ENCODE assay signal across 14 cellular contexts in the genomic region with DNA sequence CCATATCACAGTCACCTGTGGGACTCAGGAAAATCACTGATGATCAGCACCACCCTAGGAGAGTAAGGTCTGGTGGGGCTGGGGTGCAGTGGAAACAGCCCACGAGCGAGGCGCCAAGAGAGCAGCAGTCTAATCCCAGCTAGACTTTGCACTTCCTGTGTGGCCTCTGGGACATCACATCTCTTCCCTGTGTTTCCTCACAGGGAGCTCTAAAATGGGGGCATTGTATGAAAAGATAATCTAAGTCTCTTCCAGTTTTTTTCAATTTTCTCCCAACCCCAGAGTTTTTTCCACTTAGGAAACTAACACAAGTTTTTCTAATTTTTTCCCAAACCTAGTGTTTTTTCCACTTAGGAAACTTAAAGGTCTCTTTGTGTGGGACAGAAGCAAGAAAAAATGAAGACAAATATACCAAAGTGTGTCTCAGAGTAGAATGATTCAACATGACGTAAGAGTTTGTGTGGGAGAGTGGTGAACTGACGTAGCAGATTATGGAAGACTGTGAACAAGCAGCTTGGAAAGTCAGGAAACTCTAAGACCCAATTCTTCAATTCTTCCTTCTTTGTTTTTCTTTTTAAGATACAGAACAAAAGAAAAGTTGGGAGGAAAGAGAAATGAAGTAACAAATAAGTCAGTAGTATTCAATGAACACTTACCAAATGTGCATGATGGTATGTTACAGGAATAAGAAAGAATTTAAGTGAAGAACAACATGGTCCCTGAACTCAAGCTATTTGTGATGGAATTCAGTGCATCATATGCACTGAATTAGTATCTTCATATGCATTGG. TPM values are rescaled to one million over a fixed set of nuclear protein-coding genes. Genes with fewer than 3 reads are reported as not detected.
A peak's percentile ranks its signal among the peaks of the same experiment; 100 is the strongest.
DNase-seq lines count a peak whose midpoint lies in the region; ATAC-seq, FAIRE-seq and TF ChIP-seq lines count a peak whose summit lies in the region.
"Had no signal": no experiment of that assay in that cellular context is flagged by ENCODE, and none has a peak within 500 bp of the region (broad histone marks: within the 10 kb centered on the region; RNA-seq: fewer than 3 reads in every experiment).

No MANE protein-coding gene starts in this region.

- H3K27me3 ChIP-seq in rectal smooth muscle tissue (ENCODE audit: control insufficient read depth, insufficient read depth, low read length): no peaks in the 10 kb centered on the region
- no peaks in the 10 kb centered on the region for H3K27me3 ChIP-seq in H7 (ENCODE audit: control insufficient read depth, insufficient read depth, low read length)

- H3K27me3 Mint-ChIP-seq in type B pancreatic cell: no peaks in the 10 kb centered on the region
- H3K27me3 Mint-ChIP-seq: activated naive CD8-positive, alpha-beta T cell treated with anti-CD3 and anti-CD28 coated beads, Interleukin-2, amount 50 U/mL, for 24 hours had no signal

- no peak overlapping the region for H3K9ac ChIP-seq in rectal smooth muscle tissue (ENCODE audit: low read length)

- no peaks in the 10 kb centered on the region for H3K9me3 Mint-ChIP-seq in type B pancreatic cell
- H3K9me3 Mint-ChIP-seq: activated naive CD8-positive, alpha-beta T cell treated with anti-CD3 and anti-CD28 coated beads, Interleukin-2, amount 50 U/mL, for 24 hours had no signal

- peaks cover 31% of the 10 kb centered on the region for H3K36me3 Mint-ChIP-seq in type B pancreatic cell

- TF ChIP-seq CTCF in fibroblast of pulmonary artery (IDR thresholded peaks at IDR 0.05; ENCODE audit: low read length, missing control alignments): no peak
- TF ChIP-seq CTCF in type B pancreatic cell (conservative IDR thresholded peaks at IDR 0.05): no peak

- no peak overlapping the region for H3K4me3 Mint-ChIP-seq in type B pancreatic cell
- H3K4me3 Mint-ChIP-seq: activated naive CD8-positive, alpha-beta T cell treated with anti-CD3 and anti-CD28 coated beads, Interleukin-2, amount 50 U/mL, for 24 hours had no signal

- H3K4me3 ChIP-seq in fibroblast of pulmonary artery (replicated peaks; ENCODE audit: low read depth, low read length) (no peak overlapping the region), rectal smooth muscle tissue (ENCODE audit: low read length) (no peak overlapping the region), H7 (ENCODE audit: insufficient read depth, low read depth, low read length) (no peak overlapping the region)
- H3K4me3 ChIP-seq: lower lobe of right lung had no signal

- H3K27ac ChIP-seq in rectal smooth muscle tissue (ENCODE audit: low read depth, low read length): peak overlapping the region; percentile 1
- H3K27ac ChIP-seq: lower lobe of right lung had no signal

- TF ChIP-seq POLR2A in H54 (IDR thresholded peaks at IDR 0.05; ENCODE audit: low read depth, low read length): no peak

- no peak for ATAC-seq in SK-N-SH treated with all-trans-retinoic acid at 6 μM for 48 hours
- no peak for ATAC-seq in HG03378 (IDR thresholded peaks at IDR 0.05; ENCODE audit: unreplicated experiment)
- ATAC-seq: activated naive CD8-positive, alpha-beta T cell treated with anti-CD3 and anti-CD28 coated beads, Interleukin-2, amount 50 U/mL, for 24 hours; esophagus mucosa; lower lobe of right lung had no signal

- H3K27ac Mint-ChIP-seq in type B pancreatic cell: no peak overlapping the region
- H3K27ac Mint-ChIP-seq: activated naive CD8-positive, alpha-beta T cell treated with anti-CD3 and anti-CD28 coated beads, Interleukin-2, amount 50 U/mL, for 24 hours had no signal

- no peaks in the 10 kb centered on the region for H3K36me3 ChIP-seq in rectal smooth muscle tissue (ENCODE audit: control insufficient read depth, insufficient read depth, low read length)
- H3K36me3 ChIP-seq in H7 (replicated peaks; ENCODE audit: control insufficient read depth, insufficient read depth, low read length): no peaks in the 10 kb centered on the region
- H3K36me3 ChIP-seq: lower lobe of right lung had no signal

- FAIRE-seq in H54 (lab: Jason Lieb, UNC): peak; percentile 11
- FAIRE-seq: GM18507 had no signal

- H3K4me1 Mint-ChIP-seq in type B pancreatic cell (ENCODE audit: unreplicated experiment): peaks cover 65% of the 10 kb centered on the region
- H3K4me1 Mint-ChIP-seq: activated naive CD8-positive, alpha-beta T cell treated with anti-CD3 and anti-CD28 coated beads, Interleukin-2, amount 50 U/mL, for 24 hours had no signal

- peaks cover 45% of the 10 kb centered on the region for H3K4me1 ChIP-seq in rectal smooth muscle tissue (ENCODE audit: control insufficient read depth, insufficient read depth, low read length)

- no peak for DNase-seq in H54 (ENCODE audit: insufficient read length, low spot score)
- DNase-seq in fibroblast of pulmonary artery (ENCODE audit: low read depth): peak; percentile 95
- DNase-seq in H7: no peak
- DNase-seq in type B pancreatic cell (ENCODE audit: extremely low spot score, unreplicated experiment): no peak
- no peak for DNase-seq in NCI-H345 (lab: John Stamatoyannopoulos, UW)
- DNase-seq: activated naive CD8-positive, alpha-beta T cell treated with anti-CD3 and anti-CD28 coated beads, Interleukin-2, amount 50 U/mL, for 24 hours; DMS79; Karpas-422; lower lobe of right lung had no signal

TF ChIP-seq in SK-N-SH treated with all-trans-retinoic acid at 6 μM for 48 hours, 23 proteins besides CTCF, POLR2A, EP300 and RAD21 (continues in another document):
- TF ChIP-seq TCF4 (CRISPR knock-in tag; IDR thresholded peaks at IDR 0.05; ENCODE audit: borderline replicate concordance) (no peak), TOX (CRISPR knock-in tag; IDR thresholded peaks at IDR 0.05; ENCODE audit: borderline replicate concordance) (no peak), CSDC2 (CRISPR knock-in tag; IDR thresholded peaks at IDR 0.05) (peak; percentile 14; the same call in 1 of the 2 replicates), ZC3H10 (CRISPR knock-in tag; IDR thresholded peaks at IDR 0.05) (peak; percentile 14; the same call in 1 of the 2 replicates), SNAI2 (CRISPR knock-in tag; IDR thresholded peaks at IDR 0.05) (peak; percentile 18; the same call in 1 of the 2 replicates), ZFP3 (CRISPR knock-in tag; IDR thresholded peaks at IDR 0.05) (0 out of 2 replicates have a peak, but pooled peaks have one; percentile 14), PPARA (CRISPR knock-in tag; IDR thresholded peaks at IDR 0.05; ENCODE audit: borderline replicate concordance) (no peak)
- TF ChIP-seq, protein P1, sequence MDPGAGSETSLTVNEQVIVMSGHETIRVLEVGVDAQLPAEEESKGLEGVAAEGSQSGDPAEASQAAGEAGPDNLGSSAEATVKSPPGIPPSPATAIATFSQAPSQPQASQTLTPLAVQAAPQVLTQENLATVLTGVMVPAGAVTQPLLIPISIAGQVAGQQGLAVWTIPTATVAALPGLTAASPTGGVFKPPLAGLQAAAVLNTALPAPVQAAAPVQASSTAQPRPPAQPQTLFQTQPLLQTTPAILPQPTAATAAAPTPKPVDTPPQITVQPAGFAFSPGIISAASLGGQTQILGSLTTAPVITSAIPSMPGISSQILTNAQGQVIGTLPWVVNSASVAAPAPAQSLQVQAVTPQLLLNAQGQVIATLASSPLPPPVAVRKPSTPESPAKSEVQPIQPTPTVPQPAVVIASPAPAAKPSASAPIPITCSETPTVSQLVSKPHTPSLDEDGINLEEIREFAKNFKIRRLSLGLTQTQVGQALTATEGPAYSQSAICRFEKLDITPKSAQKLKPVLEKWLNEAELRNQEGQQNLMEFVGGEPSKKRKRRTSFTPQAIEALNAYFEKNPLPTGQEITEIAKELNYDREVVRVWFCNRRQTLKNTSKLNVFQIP (CRISPR knock-in tag; IDR thresholded peaks at IDR 0.05; ENCODE audit: borderline replicate concordance, low read depth): no peak
- TF ChIP-seq, protein P2, sequence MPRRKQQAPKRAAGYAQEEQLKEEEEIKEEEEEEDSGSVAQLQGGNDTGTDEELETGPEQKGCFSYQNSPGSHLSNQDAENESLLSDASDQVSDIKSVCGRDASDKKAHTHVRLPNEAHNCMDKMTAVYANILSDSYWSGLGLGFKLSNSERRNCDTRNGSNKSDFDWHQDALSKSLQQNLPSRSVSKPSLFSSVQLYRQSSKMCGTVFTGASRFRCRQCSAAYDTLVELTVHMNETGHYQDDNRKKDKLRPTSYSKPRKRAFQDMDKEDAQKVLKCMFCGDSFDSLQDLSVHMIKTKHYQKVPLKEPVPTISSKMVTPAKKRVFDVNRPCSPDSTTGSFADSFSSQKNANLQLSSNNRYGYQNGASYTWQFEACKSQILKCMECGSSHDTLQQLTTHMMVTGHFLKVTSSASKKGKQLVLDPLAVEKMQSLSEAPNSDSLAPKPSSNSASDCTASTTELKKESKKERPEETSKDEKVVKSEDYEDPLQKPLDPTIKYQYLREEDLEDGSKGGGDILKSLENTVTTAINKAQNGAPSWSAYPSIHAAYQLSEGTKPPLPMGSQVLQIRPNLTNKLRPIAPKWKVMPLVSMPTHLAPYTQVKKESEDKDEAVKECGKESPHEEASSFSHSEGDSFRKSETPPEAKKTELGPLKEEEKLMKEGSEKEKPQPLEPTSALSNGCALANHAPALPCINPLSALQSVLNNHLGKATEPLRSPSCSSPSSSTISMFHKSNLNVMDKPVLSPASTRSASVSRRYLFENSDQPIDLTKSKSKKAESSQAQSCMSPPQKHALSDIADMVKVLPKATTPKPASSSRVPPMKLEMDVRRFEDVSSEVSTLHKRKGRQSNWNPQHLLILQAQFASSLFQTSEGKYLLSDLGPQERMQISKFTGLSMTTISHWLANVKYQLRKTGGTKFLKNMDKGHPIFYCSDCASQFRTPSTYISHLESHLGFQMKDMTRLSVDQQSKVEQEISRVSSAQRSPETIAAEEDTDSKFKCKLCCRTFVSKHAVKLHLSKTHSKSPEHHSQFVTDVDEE (CRISPR knock-in tag; IDR thresholded peaks at IDR 0.05): no peak
- TF ChIP-seq, protein P3, sequence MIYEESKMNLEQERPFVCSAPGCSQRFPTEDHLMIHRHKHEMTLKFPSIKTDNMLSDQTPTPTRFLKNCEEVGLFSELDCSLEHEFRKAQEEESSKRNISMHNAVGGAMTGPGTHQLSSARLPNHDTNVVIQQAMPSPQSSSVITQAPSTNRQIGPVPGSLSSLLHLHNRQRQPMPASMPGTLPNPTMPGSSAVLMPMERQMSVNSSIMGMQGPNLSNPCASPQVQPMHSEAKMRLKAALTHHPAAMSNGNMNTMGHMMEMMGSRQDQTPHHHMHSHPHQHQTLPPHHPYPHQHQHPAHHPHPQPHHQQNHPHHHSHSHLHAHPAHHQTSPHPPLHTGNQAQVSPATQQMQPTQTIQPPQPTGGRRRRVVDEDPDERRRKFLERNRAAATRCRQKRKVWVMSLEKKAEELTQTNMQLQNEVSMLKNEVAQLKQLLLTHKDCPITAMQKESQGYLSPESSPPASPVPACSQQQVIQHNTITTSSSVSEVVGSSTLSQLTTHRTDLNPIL (CRISPR knock-in tag; IDR thresholded peaks at IDR 0.05; ENCODE audit: low read depth): no peak

RNA-seq across cellular contexts. Expression of a gene that starts 51.3 kb away (rescaled TPM):
- total RNA-seq in H7 (2014; rRNA removed; shearing (Covaris generic)): 28.7 and 33.1 TPM in 2 replicates
- total RNA-seq in type B pancreatic cell (ENCODE audit: low replicate concordance): 17.9 and 35.3 TPM in 2 replicates
